8 cellular contexts compared by ENCODE assay signal in the genomic region with DNA sequence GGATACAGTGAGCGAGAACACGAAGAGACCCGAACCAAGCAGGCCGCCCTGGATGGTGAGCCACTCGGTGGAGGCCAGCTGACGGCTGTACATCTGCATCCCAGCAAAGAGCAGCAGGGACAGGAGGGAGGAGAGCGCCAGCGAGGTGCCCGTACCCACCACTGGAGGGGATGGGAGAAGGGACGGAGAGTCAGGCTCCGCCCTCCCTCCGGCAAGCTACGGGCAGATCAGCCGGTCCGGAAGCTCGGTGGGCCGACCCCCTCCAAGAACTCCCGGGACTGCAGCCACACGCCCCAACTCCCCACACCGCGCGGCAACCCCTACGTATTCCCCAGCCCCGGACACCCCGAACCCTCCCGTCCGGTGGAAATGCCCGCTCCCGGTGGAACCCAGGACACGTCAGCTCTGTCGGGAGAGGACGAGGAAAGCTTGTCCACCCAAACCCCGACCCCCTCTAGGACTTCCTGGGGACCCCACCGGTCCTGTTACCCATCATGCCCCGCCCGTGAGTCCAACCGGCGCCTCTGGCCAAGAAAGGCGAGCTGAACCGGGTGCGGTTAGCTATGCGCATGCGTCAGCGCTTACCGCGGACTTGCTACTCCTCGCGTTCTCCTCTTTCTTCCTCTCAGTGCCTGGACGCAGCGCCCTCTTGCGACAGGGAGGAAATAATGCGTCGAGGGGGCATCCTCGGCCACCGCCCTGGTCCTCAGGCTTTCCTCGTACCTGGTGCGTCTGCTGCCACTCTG. TPM values are rescaled to one million over a fixed set of nuclear protein-coding genes. Genes with fewer than 3 reads are reported as not detected.
DNase-seq lines count a peak whose midpoint lies in the region; ATAC-seq and TF ChIP-seq lines count a peak whose summit lies in the region.

A gene (minus strand): TSS at position 573 of the 746 bp plus-strand sequence. CDS start 80 bp downstream, at position 493.

- H3K9ac ChIP-seq in PC-3 (ENCODE audit: low read length) (peak within 1 kb of the TSS; percentile 93), muscle layer of colon (ENCODE audit: low read length) (peak within 1 kb of the TSS; percentile 72)

- H3K27ac ChIP-seq in PC-3 (ENCODE audit: low read length): peak within 1 kb of the TSS; percentile 62
- H3K27ac ChIP-seq in muscle layer of colon (ENCODE audit: low read depth, low read length): peak within 1 kb of the TSS; percentile 76

- TF ChIP-seq POLR2A in erythroblast (IDR thresholded peaks at IDR 0.05; ENCODE audit: low read length): peak; percentile 92

- H3K4me1 ChIP-seq in PC-3 (ENCODE audit: insufficient read depth, low read length) (peaks cover 29% of the 10 kb centered on the region), muscle layer of colon (ENCODE audit: insufficient read depth, low read length) (peaks cover 26% of the 10 kb centered on the region)

- no peaks in the 10 kb centered on the region for H3K9me2 ChIP-seq in PC-3 (replicated peaks; ENCODE audit: low read length)

- H3K9me3 ChIP-seq in PC-3 (ENCODE audit: low read length) (no peaks in the 10 kb centered on the region), muscle layer of colon (ENCODE audit: low read length) (no peaks in the 10 kb centered on the region)

- POLR2A ChIA-PET in PC-3 (lab: Charles Lee; ENCODE audit: unreplicated experiment): interaction anchor here (0.5 to 1.2 kb wide), 9 partner anchors 21 to 85 kb away, joined by 3 to 30 read pairs (median 5); a partner anchor contains a TSS

- H3K36me3 ChIP-seq in PC-3 (ENCODE audit: low read depth, low read length): peaks cover 8% of the 10 kb centered on the region; the same call in 1 of the 2 replicates
- peaks cover 22% of the 10 kb centered on the region for H3K36me3 ChIP-seq in muscle layer of colon (ENCODE audit: insufficient read depth, low read length)

- intact Hi-C loops in PC-3 (cut with micrococcal nuclease): no loop called here

- peak within 1 kb of the TSS; percentile 89 for H3K4me2 ChIP-seq in PC-3 (ENCODE audit: low read length)

- peak; percentile 97 for TF ChIP-seq CTCF in PC-3 (conservative IDR thresholded peaks at IDR 0.05; ENCODE audit: low read depth, low read length)

- no peaks in the 10 kb centered on the region for H4K20me1 ChIP-seq in PC-3 (ENCODE audit: low read length)

- H3K4me3 ChIP-seq in Jurkat, Clone E6-1 (ENCODE audit: low read length): peak within 1 kb of the TSS; percentile 94
- H3K4me3 ChIP-seq in PC-3 (ENCODE audit: low read length): peak within 1 kb of the TSS; percentile 83
- H3K4me3 ChIP-seq in muscle layer of colon (ENCODE audit: low read depth in 1 of 2, low read length in 2 of 2): peak within 1 kb of the TSS; percentile 35 to 90

- peaks cover 4% of the 10 kb centered on the region for H3F3A ChIP-seq in PC-3 (ENCODE audit: low read length, unreplicated experiment)

- TSS peak; percentile 74 for BruUV-seq in PC-3 (replicated peaks; lab: Mats Ljungman, UMichigan)

- H3K27me3 ChIP-seq in PC-3 (ENCODE audit: low read length) (no peaks in the 10 kb centered on the region), muscle layer of colon (ENCODE audit: control insufficient read depth in 1 of 2, insufficient read depth in 2 of 2, low read length in 2 of 2) (peaks cover 0 to 23% of the 10 kb centered on the region in 2 donors)

- H3K79me2 ChIP-seq in PC-3 (ENCODE audit: low read length): peaks cover 20% of the 10 kb centered on the region

- peak within 1 kb of the TSS; percentile 97 for H2AFZ ChIP-seq in PC-3 (ENCODE audit: low read length)

- CTCF ChIA-PET in PC-3 (lab: Charles Lee): interaction anchor here (0.5 to 1.9 kb wide), 19 partner anchors 17 to 1401 kb away, joined by 3 to 25 read pairs (median 4); a partner anchor contains a TSS

- DNase-seq in DMS153 treated with DMSO at 0.1 percent for 48 hours (lab: John Stamatoyannopoulos, UW; ENCODE audit: unreplicated experiment) (peak; percentile 99), PC-3 (peak; percentile 99), activated T-cell treated with anti-CD3 and anti-CD28 coated beads for 48 hours (ENCODE audit: low read depth) (peak; percentile 92), erythroblast (lab: John Stamatoyannopoulos, UW) (peak; percentile 97 to 98)
- DNase-seq in Jurkat, Clone E6-1 (ENCODE audit: low read depth, low spot score): peak; percentile 94
- peak; percentile 91 for DNase-seq in stimulated activated CD8-positive, alpha-beta memory T cell treated with anti-CD3 and anti-CD28 coated beads, Interleukin-7, amount 100 ng/mL, for 24 hours (ENCODE audit: low read depth)

- ATAC-seq in GM21528 (IDR thresholded peaks at IDR 0.05; ENCODE audit: low FRiP score, unreplicated experiment): peak; percentile 78
- peak; percentile 70 for ATAC-seq in PC-3

RNA-seq across cellular contexts. Expression of the gene that starts here (rescaled TPM):
- 345 TPM for polyA plus RNA-seq in Jurkat, Clone E6-1 (2012; ENCODE audit: insufficient read depth, insufficient read length)
- total RNA-seq in PC-3 (2014; rRNA removed): 241 and 257 TPM in 2 replicates

Comparison
In these comparisons a context has a peak if more than half of its experiments do, and no peak if none do; other contexts are left out.
1. Peak in every context shown above with its lines: DNase-seq, ATAC-seq, H3K4me3 ChIP-seq and H3K27ac ChIP-seq.